13 cellular contexts compared by ENCODE assay signal in the genomic region with DNA sequence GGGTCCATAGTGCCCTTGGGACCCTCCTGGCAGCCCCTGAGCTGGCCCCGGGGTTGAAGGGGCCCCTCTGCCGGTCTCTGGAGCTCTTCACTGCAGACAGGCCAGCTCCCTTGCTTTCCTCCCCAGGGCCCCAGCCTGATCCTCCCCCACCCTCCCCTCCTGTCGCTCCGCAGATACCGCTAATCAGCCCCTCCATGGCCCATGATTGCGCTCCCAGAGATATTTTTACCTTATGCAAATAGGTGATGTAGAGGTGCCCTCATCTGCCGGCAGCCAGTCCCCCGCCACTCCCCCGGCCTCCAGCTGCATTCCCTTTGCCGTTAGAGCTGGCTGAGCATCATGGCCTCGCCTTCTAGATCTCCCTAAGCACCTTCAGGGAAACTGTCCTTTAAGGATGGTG.
"Had no signal": no experiment of that assay in that cellular context is flagged by ENCODE, and none has a peak within 500 bp of the region (broad histone marks: within the 10 kb centered on the region; RNA-seq: fewer than 3 reads in every experiment).

No MANE protein-coding gene starts in this region.

- H3K27ac ChIP-seq: esophagus muscularis mucosa, neural progenitor cell, tibial artery, vagina had no signal

- H3K4me3 ChIP-seq: esophagus muscularis mucosa, neural progenitor cell, tibial artery, vagina had no signal

- H3K27me3 ChIP-seq: esophagus muscularis mucosa, neural progenitor cell, vagina had no signal

- H3K9me3 ChIP-seq: esophagus muscularis mucosa, tibial artery, vagina had no signal

- H3K4me1 ChIP-seq: tibial artery had no signal

- H3K36me3 ChIP-seq: neural progenitor cell, vagina had no signal

- H3K4me2 ChIP-seq: neural progenitor cell had no signal

- H3K9ac ChIP-seq: neural progenitor cell had no signal

- H2AFZ ChIP-seq: neural progenitor cell had no signal

- ATAC-seq: stimulated activated naive B cell treated with anti-CD40 and anti-IgM and Interleukin-4, amounts not matched to agents 10 μg/mL and 1 μg/mL and 100 μg/mL, for 72 hours had no signal

- DNase-seq: activated CD4-positive, alpha-beta T cell treated with anti-CD3 and anti-CD28 coated beads, Interleukin-2, amount 50 U/mL, for 1 hour; activated CD4-positive, CD25-positive, alpha-beta regulatory T cell; activated CD8-positive, alpha-beta memory T cell treated with anti-CD3 and anti-CD28 coated beads for 24 hours; activated gamma-delta T cell treated with Interleukin-2 at 50 U/mL for 16 hours; amniotic stem cell; cortex of kidney; effector CD4-positive, alpha-beta T cell; stimulated activated CD4-positive, alpha-beta T cell treated with anti-CD3 and anti-CD28 coated beads, Interleukin-4, amount 100 ng/mL, for 1 hour; stimulated activated naive B cell treated with anti-CD40 and anti-IgM and Interleukin-4, amounts not matched to agents 10 μg/mL and 1 μg/mL and 100 μg/mL, for 72 hours; tibial artery had no signal
